12 cellular contexts compared by ENCODE assay signal in the genomic region with DNA sequence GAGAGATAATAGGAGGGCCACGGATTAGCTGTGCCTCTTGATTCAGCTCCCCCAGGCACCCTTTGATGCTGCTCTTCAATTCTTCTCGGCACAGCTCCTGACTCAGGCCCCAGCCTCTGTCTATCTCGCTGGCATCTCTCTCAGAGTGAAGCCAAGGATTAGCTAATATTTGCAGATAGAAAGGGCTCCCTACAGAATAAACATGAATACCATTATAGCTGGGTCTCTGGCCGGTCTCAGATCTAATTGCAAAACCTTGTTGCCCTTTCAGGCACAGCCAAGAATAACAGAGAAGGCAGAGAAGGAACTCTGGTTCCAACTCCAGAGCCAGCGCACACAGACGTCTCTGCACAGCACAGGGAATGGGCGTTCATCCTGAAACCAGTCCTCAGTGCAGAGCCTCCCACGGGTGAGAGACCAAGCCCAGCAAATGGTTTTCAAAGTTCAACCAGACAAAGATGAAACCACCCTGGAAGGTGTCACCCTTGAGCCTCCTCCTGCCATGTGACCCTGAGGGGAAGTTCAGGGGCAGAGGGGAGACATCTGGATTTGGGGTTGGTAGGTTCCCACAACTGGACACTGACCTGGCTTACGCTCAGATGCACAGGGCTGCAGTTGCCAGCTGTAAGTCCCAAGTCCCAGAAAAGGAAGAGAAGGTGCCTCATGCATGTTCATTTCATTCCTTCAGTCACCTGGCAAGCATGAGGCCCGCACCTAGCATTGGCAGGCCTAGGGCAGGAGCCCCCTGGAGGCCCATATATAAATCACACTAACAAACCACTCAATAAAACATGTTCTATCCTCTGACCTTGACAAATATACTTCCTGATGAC.
A peak's percentile ranks its signal among the peaks of the same experiment; 100 is the strongest.
DNase-seq lines count a peak whose midpoint lies in the region; ATAC-seq and TF ChIP-seq lines count a peak whose summit lies in the region.
"Had no signal": no experiment of that assay in that cellular context is flagged by ENCODE, and none has a peak within 500 bp of the region (broad histone marks: within the 10 kb centered on the region; RNA-seq: fewer than 3 reads in every experiment).

No MANE protein-coding gene starts in this region.

- peak overlapping the region; percentile 49 for H3K4me2 ChIP-seq in PC-9

- POLR2A ChIA-PET in PC-9 (lab: Charles Lee; ENCODE audit: unreplicated experiment), result no interaction called here

- TF ChIP-seq CTCF in PC-9 (conservative IDR thresholded peaks at IDR 0.05), result 0 out of 2 replicates have a peak, but pooled peaks have one; percentile 22
- no peak for TF ChIP-seq CTCF in vagina (IDR thresholded peaks at IDR 0.05)

- H3K27ac ChIP-seq in PC-9 (peak overlapping the region; percentile 19; the same call in 1 of the 2 replicates), vagina (no peak overlapping the region)
- H3K27ac ChIP-seq: SJSA1 had no signal

- BruUV-seq in PC-9 (replicated peaks; lab: Mats Ljungman, UMichigan), result no TSS peak

- H3K4me1 ChIP-seq in PC-9 (replicated peaks; ENCODE audit: insufficient read depth), result peaks cover 3% of the 10 kb centered on the region; the same call in 1 of the 2 replicates
- no peaks in the 10 kb centered on the region for H3K4me1 ChIP-seq in vagina
- H3K4me1 ChIP-seq: SJSA1 had no signal

- H3F3A ChIP-seq in PC-9 (ENCODE audit: insufficient read depth, low read depth), result no peaks in the 10 kb centered on the region

- H2AFZ ChIP-seq in PC-9, result no peak overlapping the region

- H3K36me3 ChIP-seq in PC-9 (ENCODE audit: low read depth), result no peaks in the 10 kb centered on the region
- H3K36me3 ChIP-seq in vagina, result no peaks in the 10 kb centered on the region
- H3K36me3 ChIP-seq: SJSA1 had no signal

- H3K4me3 ChIP-seq in PC-9 (no peak overlapping the region), vagina (no peak overlapping the region)
- H3K4me3 ChIP-seq: SJSA1 had no signal

- H3K79me2 ChIP-seq in PC-9 (ENCODE audit: low read depth), result no peaks in the 10 kb centered on the region

- CTCF ChIA-PET in PC-9 (lab: Charles Lee), result no interaction called here

- intact Hi-C loops in Right ventricle myocardium inferior (cut with DNase I) (no loop called here), cardiac septum (cut with DNase I) (no loop called here), PC-9 (cut with micrococcal nuclease; ENCODE audit: unreplicated experiment) (no loop called here), vagina (cut with DNase I) (no loop called here)

- no peak for TF ChIP-seq POLR2A in vagina (IDR thresholded peaks at IDR 0.05)

- ATAC-seq in Right ventricle myocardium inferior, result peak; percentile 34
- ATAC-seq in left lobe of liver, result peak; percentile 83

- H4K20me1 ChIP-seq in PC-9 (ENCODE audit: insufficient read depth), result no peaks in the 10 kb centered on the region

- no peaks in the 10 kb centered on the region for H3K9me2 ChIP-seq in PC-9 (ENCODE audit: insufficient read depth)

- H3K9me3 ChIP-seq in PC-9 (ENCODE audit: insufficient read depth, low read depth), result no peaks in the 10 kb centered on the region
- no peaks in the 10 kb centered on the region for H3K9me3 ChIP-seq in vagina
- H3K9me3 ChIP-seq: SJSA1 had no signal

- DNase-seq in Right ventricle myocardium inferior (ENCODE audit: missing footprints) (no peak), cardiac septum (ENCODE audit: low spot score) (no peak), PC-9 (peak in 1 of 2 experiments; percentile 36), left lobe of liver (ENCODE audit: low spot score) (no peak), vagina (ENCODE audit: extremely low spot score in 2 of 2) (peak; percentile 52 to 87), D341Med (ENCODE audit: low spot score) (no peak)
- DNase-seq in activated naive CD4-positive, alpha-beta T cell treated with Interleukin-2 at 50 U/mL for 16 hours, result no peak
- no peak for DNase-seq in NK-92 treated with Interleukin-12 subunit alpha and Interleukin-12 subunit beta, amount 100 ng/mL, for 24 hours (lab: John Stamatoyannopoulos, UW)
- DNase-seq: activated CD4-positive, alpha-beta T cell treated with anti-CD3 and anti-CD28 coated beads, Interleukin-2, amount 50 U/mL, for 48 hours; activated naive CD8-positive, alpha-beta T cell treated with anti-CD3 and anti-CD28 coated beads, Interleukin-2, amount 10 ng/mL, durations not matched to agents 7 days and 5 days; NCI-H2081 had no signal

- H3K27me3 ChIP-seq in PC-9 (ENCODE audit: insufficient read depth, low read depth) (0 out of 2 replicates have a peak, but pooled peaks cover 2% of the 10 kb centered on the region), vagina (no peaks in the 10 kb centered on the region)
- H3K27me3 ChIP-seq: SJSA1 had no signal

Comparison
In these comparisons a context has a peak if more than half of its experiments do, and no peak if none do; other contexts are left out.
1. DNase-seq: peak in vagina (2 of 2); none in Right ventricle myocardium inferior (single experiment), cardiac septum (single experiment), left lobe of liver (single experiment), D341Med (single experiment), activated naive CD4-positive, alpha-beta T cell treated with Interleukin-2 at 50 U/mL for 16 hours (single experiment) and NK-92 treated with Interleukin-12 subunit alpha and Interleukin-12 subunit beta, amount 100 ng/mL, for 24 hours (single experiment).